In the genomic region with DNA sequence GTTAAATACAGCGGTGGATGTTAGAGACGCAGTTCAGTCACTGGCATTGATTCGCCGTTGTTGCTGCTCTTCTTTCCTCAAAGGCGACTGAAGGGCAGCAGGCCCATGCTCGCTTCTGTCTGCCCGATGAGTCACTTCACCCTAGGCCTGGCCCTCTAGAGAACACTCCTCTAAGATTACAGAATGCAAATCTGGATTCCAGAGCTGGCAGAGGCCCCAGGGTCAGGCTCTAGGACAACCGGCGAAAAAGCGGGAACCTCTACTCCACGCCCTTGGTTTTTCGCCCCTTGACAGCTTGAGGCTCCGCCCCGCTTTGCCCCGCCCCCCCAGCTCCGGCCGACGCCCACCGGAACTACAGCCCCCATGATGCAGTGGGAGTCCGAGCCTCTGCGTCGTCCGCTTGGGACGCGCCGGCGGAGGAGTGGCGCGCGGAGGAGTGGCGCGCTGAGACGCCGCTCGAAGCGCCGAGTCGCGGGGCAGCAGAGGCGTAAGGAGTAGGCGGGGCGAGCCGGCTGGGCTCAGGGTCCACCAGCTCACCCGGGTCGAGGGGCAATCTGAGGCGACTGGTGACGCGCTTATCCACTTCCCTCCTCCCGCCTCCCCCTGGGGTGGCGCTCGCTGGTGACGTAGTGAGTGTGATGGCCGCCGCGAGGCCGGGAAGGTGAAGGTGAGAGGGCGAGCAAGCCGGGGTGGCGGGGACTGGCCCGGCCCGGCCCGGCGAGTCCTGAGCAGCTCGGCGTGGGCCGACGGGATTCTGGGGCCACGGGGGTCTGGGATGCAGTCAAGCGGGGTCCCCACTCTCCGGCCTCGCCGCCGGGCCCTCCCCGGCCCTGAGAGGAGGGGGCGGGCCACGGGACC, we compare ENCODE assay signal across 1 cellular context.
TF ChIP-seq lines count a peak whose summit lies in the region.

A gene (plus strand): TSS at position 627 of the 858 bp plus-strand sequence. CDS start 8,725 bp downstream, outside the sequence.

TF ChIP-seq in HepG2, 621 proteins besides CTCF, POLR2A, EP300 and RAD21 (continued from another document and continues in another):
- TF ChIP-seq MED13 (CRISPR knock-in tag; IDR thresholded peaks at IDR 0.05) (no peak; the same call in 1 of the 2 replicates), BRCA1 (CRISPR knock-in tag; IDR thresholded peaks at IDR 0.05) (peak; percentile 56; the same call in 1 of the 2 replicates), ZBTB7A (CRISPR knock-in tag; IDR thresholded peaks at IDR 0.05) (no peak), ZNF460 (CRISPR knock-in tag; IDR thresholded peaks at IDR 0.05; ENCODE audit: borderline replicate concordance) (no peak; the same call in 1 of the 2 replicates), NFIC (IDR thresholded peaks at IDR 0.05; ENCODE audit: low read length) (no peak), CC2D1A (CRISPR knock-in tag; IDR thresholded peaks at IDR 0.05) (no peak), ZNF496 (CRISPR knock-in tag; IDR thresholded peaks at IDR 0.05; ENCODE audit: insufficient replicate concordance) (no peak), ZNF709 (CRISPR knock-in tag; IDR thresholded peaks at IDR 0.05) (no peak), KLF13 (CRISPR knock-in tag; IDR thresholded peaks at IDR 0.05) (0 out of 2 replicates have a peak, but pooled peaks have one; percentile 37), NFKBIZ (CRISPR knock-in tag; IDR thresholded peaks at IDR 0.05) (no peak; the same call in none of the 2 replicates), ELF1 (CRISPR knock-in tag; IDR thresholded peaks at IDR 0.05) (peak; percentile 74), CREB1 (IDR thresholded peaks at IDR 0.05) (peak; percentile 99), CREB1 (CRISPR knock-in tag; IDR thresholded peaks at IDR 0.05) (peak; percentile 98), MZF1 (CRISPR knock-in tag; IDR thresholded peaks at IDR 0.05; ENCODE audit: borderline replicate concordance) (no peak), SATB2 (CRISPR knock-in tag; IDR thresholded peaks at IDR 0.05) (0 out of 2 replicates have a peak, but pooled peaks have one; percentile 23), ETV6 (CRISPR knock-in tag; conservative IDR thresholded peaks at IDR 0.05) (no peak; the same call in 1 of the 2 replicates)
- TF ChIP-seq, protein P1, sequence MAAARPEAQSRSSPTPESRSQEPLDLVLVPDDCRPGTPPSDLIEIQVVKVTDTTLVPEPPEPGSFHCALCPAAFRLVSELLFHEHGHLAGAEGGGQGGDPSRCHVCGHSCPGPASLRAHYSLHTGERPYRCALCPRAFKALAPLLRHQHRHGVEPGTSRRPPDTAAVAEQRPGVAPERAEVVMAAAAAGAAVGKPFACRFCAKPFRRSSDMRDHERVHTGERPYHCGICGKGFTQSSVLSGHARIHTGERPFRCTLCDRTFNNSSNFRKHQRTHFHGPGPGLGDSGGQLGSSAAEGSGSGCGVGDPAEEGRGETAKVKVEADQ (CRISPR knock-in tag; IDR thresholded peaks at IDR 0.05; ENCODE audit: borderline replicate concordance) = no peak
- TF ChIP-seq, protein P2, sequence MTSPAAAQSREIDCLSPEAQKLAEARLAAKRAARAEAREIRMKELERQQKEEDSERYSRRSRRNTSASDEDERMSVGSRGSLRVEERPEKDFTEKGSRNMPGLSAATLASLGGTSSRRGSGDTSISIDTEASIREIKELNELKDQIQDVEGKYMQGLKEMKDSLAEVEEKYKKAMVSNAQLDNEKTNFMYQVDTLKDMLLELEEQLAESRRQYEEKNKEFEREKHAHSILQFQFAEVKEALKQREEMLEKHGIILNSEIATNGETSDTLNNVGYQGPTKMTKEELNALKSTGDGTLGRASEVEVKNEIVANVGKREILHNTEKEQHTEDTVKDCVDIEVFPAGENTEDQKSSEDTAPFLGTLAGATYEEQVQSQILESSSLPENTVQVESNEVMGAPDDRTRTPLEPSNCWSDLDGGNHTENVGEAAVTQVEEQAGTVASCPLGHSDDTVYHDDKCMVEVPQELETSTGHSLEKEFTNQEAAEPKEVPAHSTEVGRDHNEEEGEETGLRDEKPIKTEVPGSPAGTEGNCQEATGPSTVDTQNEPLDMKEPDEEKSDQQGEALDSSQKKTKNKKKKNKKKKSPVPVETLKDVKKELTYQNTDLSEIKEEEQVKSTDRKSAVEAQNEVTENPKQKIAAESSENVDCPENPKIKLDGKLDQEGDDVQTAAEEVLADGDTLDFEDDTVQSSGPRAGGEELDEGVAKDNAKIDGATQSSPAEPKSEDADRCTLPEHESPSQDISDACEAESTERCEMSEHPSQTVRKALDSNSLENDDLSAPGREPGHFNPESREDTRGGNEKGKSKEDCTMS (CRISPR knock-in tag; conservative IDR thresholded peaks at IDR 0.05) = no peak
- TF ChIP-seq, protein P3, sequence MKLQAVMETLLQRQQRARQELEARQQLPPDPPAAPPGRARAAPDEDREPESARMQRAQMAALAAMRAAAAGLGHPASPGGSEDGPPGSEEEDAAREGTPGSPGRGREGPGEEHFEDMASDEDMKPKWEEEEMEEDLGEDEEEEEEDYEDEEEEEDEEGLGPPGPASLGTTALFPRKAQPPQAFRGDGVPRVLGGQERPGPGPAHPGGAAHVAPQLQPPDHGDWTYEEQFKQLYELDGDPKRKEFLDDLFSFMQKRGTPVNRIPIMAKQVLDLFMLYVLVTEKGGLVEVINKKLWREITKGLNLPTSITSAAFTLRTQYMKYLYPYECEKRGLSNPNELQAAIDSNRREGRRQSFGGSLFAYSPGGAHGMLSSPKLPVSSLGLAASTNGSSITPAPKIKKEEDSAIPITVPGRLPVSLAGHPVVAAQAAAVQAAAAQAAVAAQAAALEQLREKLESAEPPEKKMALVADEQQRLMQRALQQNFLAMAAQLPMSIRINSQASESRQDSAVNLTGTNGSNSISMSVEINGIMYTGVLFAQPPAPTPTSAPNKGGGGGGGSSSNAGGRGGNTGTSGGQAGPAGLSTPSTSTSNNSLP (IDR thresholded peaks at IDR 0.05; ENCODE audit: low read depth, low read length) = no peak
- TF ChIP-seq, protein P4, sequence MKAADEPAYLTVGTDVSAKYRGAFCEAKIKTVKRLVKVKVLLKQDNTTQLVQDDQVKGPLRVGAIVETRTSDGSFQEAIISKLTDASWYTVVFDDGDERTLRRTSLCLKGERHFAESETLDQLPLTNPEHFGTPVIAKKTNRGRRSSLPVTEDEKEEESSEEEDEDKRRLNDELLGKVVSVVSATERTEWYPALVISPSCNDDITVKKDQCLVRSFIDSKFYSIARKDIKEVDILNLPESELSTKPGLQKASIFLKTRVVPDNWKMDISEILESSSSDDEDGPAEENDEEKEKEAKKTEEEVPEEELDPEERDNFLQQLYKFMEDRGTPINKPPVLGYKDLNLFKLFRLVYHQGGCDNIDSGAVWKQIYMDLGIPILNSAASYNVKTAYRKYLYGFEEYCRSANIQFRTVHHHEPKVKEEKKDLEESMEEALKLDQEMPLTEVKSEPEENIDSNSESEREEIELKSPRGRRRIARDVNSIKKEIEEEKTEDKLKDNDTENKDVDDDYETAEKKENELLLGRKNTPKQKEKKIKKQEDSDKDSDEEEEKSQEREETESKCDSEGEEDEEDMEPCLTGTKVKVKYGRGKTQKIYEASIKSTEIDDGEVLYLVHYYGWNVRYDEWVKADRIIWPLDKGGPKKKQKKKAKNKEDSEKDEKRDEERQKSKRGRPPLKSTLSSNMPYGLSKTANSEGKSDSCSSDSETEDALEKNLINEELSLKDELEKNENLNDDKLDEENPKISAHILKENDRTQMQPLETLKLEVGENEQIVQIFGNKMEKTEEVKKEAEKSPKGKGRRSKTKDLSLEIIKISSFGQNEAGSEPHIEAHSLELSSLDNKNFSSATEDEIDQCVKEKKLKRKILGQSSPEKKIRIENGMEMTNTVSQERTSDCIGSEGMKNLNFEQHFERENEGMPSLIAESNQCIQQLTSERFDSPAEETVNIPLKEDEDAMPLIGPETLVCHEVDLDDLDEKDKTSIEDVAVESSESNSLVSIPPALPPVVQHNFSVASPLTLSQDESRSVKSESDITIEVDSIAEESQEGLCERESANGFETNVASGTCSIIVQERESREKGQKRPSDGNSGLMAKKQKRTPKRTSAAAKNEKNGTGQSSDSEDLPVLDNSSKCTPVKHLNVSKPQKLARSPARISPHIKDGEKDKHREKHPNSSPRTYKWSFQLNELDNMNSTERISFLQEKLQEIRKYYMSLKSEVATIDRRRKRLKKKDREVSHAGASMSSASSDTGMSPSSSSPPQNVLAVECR (CRISPR knock-in tag; IDR thresholded peaks at IDR 0.05; ENCODE audit: borderline replicate concordance) = peak; percentile 87
- TF ChIP-seq, protein P5, sequence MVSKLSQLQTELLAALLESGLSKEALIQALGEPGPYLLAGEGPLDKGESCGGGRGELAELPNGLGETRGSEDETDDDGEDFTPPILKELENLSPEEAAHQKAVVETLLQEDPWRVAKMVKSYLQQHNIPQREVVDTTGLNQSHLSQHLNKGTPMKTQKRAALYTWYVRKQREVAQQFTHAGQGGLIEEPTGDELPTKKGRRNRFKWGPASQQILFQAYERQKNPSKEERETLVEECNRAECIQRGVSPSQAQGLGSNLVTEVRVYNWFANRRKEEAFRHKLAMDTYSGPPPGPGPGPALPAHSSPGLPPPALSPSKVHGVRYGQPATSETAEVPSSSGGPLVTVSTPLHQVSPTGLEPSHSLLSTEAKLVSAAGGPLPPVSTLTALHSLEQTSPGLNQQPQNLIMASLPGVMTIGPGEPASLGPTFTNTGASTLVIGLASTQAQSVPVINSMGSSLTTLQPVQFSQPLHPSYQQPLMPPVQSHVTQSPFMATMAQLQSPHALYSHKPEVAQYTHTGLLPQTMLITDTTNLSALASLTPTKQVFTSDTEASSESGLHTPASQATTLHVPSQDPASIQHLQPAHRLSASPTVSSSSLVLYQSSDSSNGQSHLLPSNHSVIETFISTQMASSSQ (IDR thresholded peaks at IDR 0.05; ENCODE audit: low read depth) = no peak
- TF ChIP-seq, protein P5 (CRISPR knock-in tag; IDR thresholded peaks at IDR 0.05; ENCODE audit: borderline replicate concordance) = peak; percentile 75; the same call in 1 of the 2 replicates
- TF ChIP-seq, protein P6, sequence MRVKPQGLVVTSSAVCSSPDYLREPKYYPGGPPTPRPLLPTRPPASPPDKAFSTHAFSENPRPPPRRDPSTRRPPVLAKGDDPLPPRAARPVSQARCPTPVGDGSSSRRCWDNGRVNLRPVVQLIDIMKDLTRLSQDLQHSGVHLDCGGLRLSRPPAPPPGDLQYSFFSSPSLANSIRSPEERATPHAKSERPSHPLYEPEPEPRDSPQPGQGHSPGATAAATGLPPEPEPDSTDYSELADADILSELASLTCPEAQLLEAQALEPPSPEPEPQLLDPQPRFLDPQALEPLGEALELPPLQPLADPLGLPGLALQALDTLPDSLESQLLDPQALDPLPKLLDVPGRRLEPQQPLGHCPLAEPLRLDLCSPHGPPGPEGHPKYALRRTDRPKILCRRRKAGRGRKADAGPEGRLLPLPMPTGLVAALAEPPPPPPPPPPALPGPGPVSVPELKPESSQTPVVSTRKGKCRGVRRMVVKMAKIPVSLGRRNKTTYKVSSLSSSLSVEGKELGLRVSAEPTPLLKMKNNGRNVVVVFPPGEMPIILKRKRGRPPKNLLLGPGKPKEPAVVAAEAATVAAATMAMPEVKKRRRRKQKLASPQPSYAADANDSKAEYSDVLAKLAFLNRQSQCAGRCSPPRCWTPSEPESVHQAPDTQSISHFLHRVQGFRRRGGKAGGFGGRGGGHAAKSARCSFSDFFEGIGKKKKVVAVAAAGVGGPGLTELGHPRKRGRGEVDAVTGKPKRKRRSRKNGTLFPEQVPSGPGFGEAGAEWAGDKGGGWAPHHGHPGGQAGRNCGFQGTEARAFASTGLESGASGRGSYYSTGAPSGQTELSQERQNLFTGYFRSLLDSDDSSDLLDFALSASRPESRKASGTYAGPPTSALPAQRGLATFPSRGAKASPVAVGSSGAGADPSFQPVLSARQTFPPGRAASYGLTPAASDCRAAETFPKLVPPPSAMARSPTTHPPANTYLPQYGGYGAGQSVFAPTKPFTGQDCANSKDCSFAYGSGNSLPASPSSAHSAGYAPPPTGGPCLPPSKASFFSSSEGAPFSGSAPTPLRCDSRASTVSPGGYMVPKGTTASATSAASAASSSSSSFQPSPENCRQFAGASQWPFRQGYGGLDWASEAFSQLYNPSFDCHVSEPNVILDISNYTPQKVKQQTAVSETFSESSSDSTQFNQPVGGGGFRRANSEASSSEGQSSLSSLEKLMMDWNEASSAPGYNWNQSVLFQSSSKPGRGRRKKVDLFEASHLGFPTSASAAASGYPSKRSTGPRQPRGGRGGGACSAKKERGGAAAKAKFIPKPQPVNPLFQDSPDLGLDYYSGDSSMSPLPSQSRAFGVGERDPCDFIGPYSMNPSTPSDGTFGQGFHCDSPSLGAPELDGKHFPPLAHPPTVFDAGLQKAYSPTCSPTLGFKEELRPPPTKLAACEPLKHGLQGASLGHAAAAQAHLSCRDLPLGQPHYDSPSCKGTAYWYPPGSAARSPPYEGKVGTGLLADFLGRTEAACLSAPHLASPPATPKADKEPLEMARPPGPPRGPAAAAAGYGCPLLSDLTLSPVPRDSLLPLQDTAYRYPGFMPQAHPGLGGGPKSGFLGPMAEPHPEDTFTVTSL (CRISPR knock-in tag; IDR thresholded peaks at IDR 0.05; ENCODE audit: borderline replicate concordance) = no peak
